Comparison of ENCODE assay signal across 21 cellular contexts in the genomic region with DNA sequence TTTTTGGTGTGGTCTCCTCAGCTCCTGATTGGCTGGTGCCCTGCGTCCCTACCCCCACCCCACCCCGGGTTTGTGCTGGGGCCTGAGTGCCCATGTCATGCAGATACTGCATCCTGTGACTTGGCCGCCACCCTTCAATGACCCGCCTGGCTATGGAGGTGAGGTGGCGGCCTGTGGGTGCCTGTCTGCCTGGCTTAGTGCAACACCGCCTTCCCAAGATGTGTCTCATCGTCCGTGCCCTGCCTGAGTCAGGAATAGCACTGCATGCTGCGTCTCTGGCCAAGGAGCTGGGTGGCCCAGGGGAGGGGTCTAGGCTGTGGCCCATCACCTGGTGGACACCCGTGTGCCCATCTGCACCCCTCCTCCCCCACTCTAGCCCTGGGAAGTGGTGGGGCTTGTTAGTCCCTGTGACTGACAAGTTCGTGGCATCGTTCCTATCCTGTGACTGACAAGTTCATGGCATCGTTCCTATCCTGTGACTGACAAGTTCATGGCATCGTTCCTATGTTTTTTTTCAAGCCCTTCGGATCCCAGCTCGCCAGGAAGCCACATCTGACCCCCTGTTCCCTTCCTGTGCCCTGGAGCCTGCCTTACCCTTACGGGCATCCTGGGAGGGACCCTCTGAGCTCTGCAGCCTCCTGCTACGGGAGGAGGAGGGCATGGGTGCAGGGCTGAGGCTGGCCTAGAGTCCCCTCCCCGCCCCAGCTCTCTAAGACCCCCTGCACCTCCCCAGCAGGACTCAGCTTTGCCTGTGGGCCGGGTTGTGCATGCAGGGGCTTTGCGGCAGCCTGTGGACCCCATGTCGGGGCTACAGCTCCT. TPM values are rescaled to one million over a fixed set of nuclear protein-coding genes. Genes with fewer than 3 reads are reported as not detected.
DNase-seq lines count a peak whose midpoint lies in the region; ATAC-seq, FAIRE-seq and TF ChIP-seq lines count a peak whose summit lies in the region.
"Had no signal": no experiment of that assay in that cellular context is flagged by ENCODE, and none has a peak within 500 bp of the region (broad histone marks: within the 10 kb centered on the region; RNA-seq: fewer than 3 reads in every experiment).

No MANE protein-coding gene starts in this region.

- H3K36me3 ChIP-seq in GM06990 (ENCODE audit: control insufficient read depth, insufficient read depth, low read length) = peaks cover 37% of the 10 kb centered on the region
- H3K36me3 ChIP-seq in K562 (ENCODE audit: control insufficient read depth, insufficient read depth, low read length) = peaks cover 94% of the 10 kb centered on the region; the same call in 2 of the 3 replicates
- peaks cover 19 to 21% (median 20%) of the 10 kb centered on the region in 3 donors for H3K36me3 ChIP-seq in skeletal muscle tissue (ENCODE audit: control insufficient read depth in 3 of 3, insufficient read depth in 3 of 3, low read length in 3 of 3)

- no peak overlapping the region for H3K4me3 Mint-ChIP-seq in T-cell
- H3K4me3 Mint-ChIP-seq: activated CD4-positive, alpha-beta memory T cell treated with anti-CD3 and anti-CD28 coated beads, Interleukin-2, amount 10 ng/mL, durations not matched to agents 7 days and 5 days; activated T-cell treated with anti-CD3 and anti-CD28 coated beads, Interleukin-2, amount 50 U/mL, for 4 hours; dendritic cell treated with granulocyte-macrophage colony-stimulating factor and Interleukin-4, amounts not matched to agents 40 ng/mL and 50 ng/mL, for 4 days; IgD-negative memory B cell had no signal

- DNase-seq in GM06990 (ENCODE audit: extremely low read depth, insufficient read length) = peak; percentile 5
- peak in 2 of 4 experiments; percentile 56 to 57 for DNase-seq in K562 (ENCODE audit: extremely low read depth in 1 of 4, low spot score in 3 of 4)
- DNase-seq in left ventricle myocardium superior = peak; percentile 80
- DNase-seq in NCI-H1694 (lab: John Stamatoyannopoulos, UW) = no peak
- no peak for DNase-seq in stimulated activated CD4-positive, alpha-beta T cell treated with anti-CD3 and anti-CD28 coated beads, Interleukin-12 subunit alpha, Interleukin-12 subunit beta, amount 100 ng/mL, for 4 hours
- no peak for DNase-seq in NCI-H2081 treated with DMSO at 0.1 percent for 48 hours (lab: John Stamatoyannopoulos, UW)
- no peak for DNase-seq in T-cell
- DNase-seq: activated CD4-positive, alpha-beta memory T cell treated with anti-CD3 and anti-CD28 coated beads, Interleukin-2, amount 10 ng/mL, durations not matched to agents 7 days and 5 days; activated T-cell treated with anti-CD3 and anti-CD28 coated beads, Interleukin-2, amount 50 U/mL, for 4 hours; NCI-H1930; NCI-H446 treated with DMSO at 0.1 percent for 48 hours; SHP77 treated with DMSO at 0.1 percent for 48 hours; stimulated activated CD4-positive, alpha-beta T cell treated with anti-CD3 and anti-CD28 coated beads, Interleukin-4, amount 100 ng/mL, for 4 hours had no signal

- H4K20me1 ChIP-seq in K562 (replicated peaks; ENCODE audit: control insufficient read depth, insufficient read depth, low read length) = peaks cover 64% of the 10 kb centered on the region

- no peaks in the 10 kb centered on the region for H3K9me3 ChIP-seq in K562 (replicated peaks; ENCODE audit: control insufficient read depth, insufficient read depth, low read depth, low read length)
- H3K9me3 ChIP-seq in skeletal muscle tissue (ENCODE audit: control insufficient read depth in 3 of 3, low read length in 3 of 3) = no peaks in the 10 kb centered on the region
- H3K9me3 ChIP-seq: gastroesophageal sphincter had no signal

- no peaks in the 10 kb centered on the region for H3K9me3 Mint-ChIP-seq in T-cell
- H3K9me3 Mint-ChIP-seq: activated CD4-positive, alpha-beta memory T cell treated with anti-CD3 and anti-CD28 coated beads, Interleukin-2, amount 10 ng/mL, durations not matched to agents 7 days and 5 days; activated naive CD4-positive, alpha-beta T cell treated with anti-CD3 and anti-CD28 coated beads, Interleukin-2, amount 50 U/mL, for 72 hours; activated T-cell treated with anti-CD3 and anti-CD28 coated beads, Interleukin-2, amount 50 U/mL, for 4 hours; dendritic cell treated with granulocyte-macrophage colony-stimulating factor and Interleukin-4, amounts not matched to agents 40 ng/mL and 50 ng/mL, for 4 days; IgD-negative memory B cell had no signal

- H3K27ac ChIP-seq in K562 (ENCODE audit: extremely low read depth, low read depth, low read length) (no peak overlapping the region), skeletal muscle tissue (ENCODE audit: low read depth, low read length) (peak overlapping the region; percentile 36)
- H3K27ac ChIP-seq: gastroesophageal sphincter, skin epidermis had no signal

- no peak overlapping the region; a peak in 1 of 4 replicates for H3K9ac ChIP-seq in K562 (ENCODE audit: insufficient read depth in 1 of 2, low read depth in 2 of 2, low read length in 2 of 2)
- H3K9ac ChIP-seq in skeletal muscle tissue (ENCODE audit: low read depth in 1 of 3, low read length in 3 of 3) = peak overlapping the region in 2 of 3 donors; percentile 14 to 68

- no peak for FAIRE-seq in K562 (lab: Jason Lieb, UNC)
- FAIRE-seq: GM12892 had no signal

- CTCF ChIA-PET in K562 (lab: Yijun Ruan, JAX; ENCODE audit: low intra/inter-chr PET ratio) (interaction anchor here (3.0 kb wide), 1 partner anchor 190 kb away, joined by 51 read pairs; no protein-coding TSS in a partner anchor), T-cell (lab: Charles Lee) (interaction anchor here (0.6 to 1.5 kb wide), 4 partner anchors 15 to 181 kb away, joined by 3 to 15 read pairs (median 5); no protein-coding TSS in a partner anchor)

- no peak overlapping the region for H3K4me3 ChIP-seq in GM06990 (replicated peaks; ENCODE audit: low read depth, low read length)
- no peak overlapping the region for H3K4me3 ChIP-seq in K562
- H3K4me3 ChIP-seq in skeletal muscle tissue (ENCODE audit: low read length in 3 of 3) = peak overlapping the region in 2 of 3 donors; percentile 35 to 43
- H3K4me3 ChIP-seq: gastroesophageal sphincter, skin epidermis had no signal

- no peak overlapping the region for H2AFZ ChIP-seq in K562 (ENCODE audit: low read depth, low read length)

- H3K27me3 ChIP-seq in GM06990 (replicated peaks; ENCODE audit: control insufficient read depth, insufficient read depth, low read length) (no peaks in the 10 kb centered on the region), K562 (ENCODE audit: control insufficient read depth in 2 of 2, insufficient read depth in 2 of 2, low read length in 2 of 2) (no peaks in the 10 kb centered on the region), skeletal muscle tissue (ENCODE audit: control insufficient read depth in 3 of 3, insufficient read depth in 3 of 3, low read length in 3 of 3) (no peaks in the 10 kb centered on the region)
- H3K27me3 ChIP-seq: gastroesophageal sphincter had no signal

- intact Hi-C loops in K562 (cut with micrococcal nuclease) = no loop called here
- intact Hi-C loops in left ventricle myocardium superior (cut with micrococcal nuclease) = no loop called here

- TF ChIP-seq EP300 in K562 (IDR thresholded peaks at IDR 0.05; ENCODE audit: low read length) = no peak

- BruUV-seq in K562 (replicated peaks; lab: Mats Ljungman, UMichigan) = no TSS peak

- H3K27me3 Mint-ChIP-seq in T-cell = no peaks in the 10 kb centered on the region
- H3K27me3 Mint-ChIP-seq: activated CD4-positive, alpha-beta memory T cell treated with anti-CD3 and anti-CD28 coated beads, Interleukin-2, amount 10 ng/mL, durations not matched to agents 7 days and 5 days; dendritic cell treated with granulocyte-macrophage colony-stimulating factor and Interleukin-4, amounts not matched to agents 40 ng/mL and 50 ng/mL, for 4 days; IgD-negative memory B cell had no signal

- H3K27ac Mint-ChIP-seq in T-cell = no peak overlapping the region
- H3K27ac Mint-ChIP-seq: activated CD4-positive, alpha-beta memory T cell treated with anti-CD3 and anti-CD28 coated beads, Interleukin-2, amount 10 ng/mL, durations not matched to agents 7 days and 5 days; activated naive CD4-positive, alpha-beta T cell treated with anti-CD3 and anti-CD28 coated beads, Interleukin-2, amount 50 U/mL, for 72 hours; dendritic cell treated with granulocyte-macrophage colony-stimulating factor and Interleukin-4, amounts not matched to agents 40 ng/mL and 50 ng/mL, for 4 days; IgD-negative memory B cell had no signal

- peaks cover 5% of the 10 kb centered on the region for H3K9me1 ChIP-seq in K562 (ENCODE audit: control insufficient read depth, insufficient read depth, low read length)

- no peak for TF ChIP-seq POLR2A in K562 (conservative IDR thresholded peaks at IDR 0.05)

- H3K4me2 ChIP-seq in K562 (ENCODE audit: insufficient read depth, low read length) = no peak overlapping the region

- POLR2A ChIA-PET in K562 (lab: Yijun Ruan, JAX) = interaction anchor here (0.6 to 4.2 kb wide), 7 partner anchors 10 to 628 kb away, joined by 3 to 14 read pairs (median 3); no protein-coding TSS in a partner anchor
- POLR2A ChIA-PET in T-cell (lab: Charles Lee) = no interaction called here

- no peak for TF ChIP-seq CTCF in GM06990 (IDR thresholded peaks at IDR 0.05; ENCODE audit: insufficient read depth, low read length, poor library complexity, severe bottlenecking)
- no peak for TF ChIP-seq CTCF in K562 (IDR thresholded peaks at IDR 0.05 in 2 of 3, conservative IDR thresholded peaks at IDR 0.05 in 1 of 3; ENCODE audit: insufficient read depth in 2 of 3, low read depth in 1 of 3, low read length in 3 of 3)

- H3K36me3 Mint-ChIP-seq in T-cell = peaks cover 25% of the 10 kb centered on the region
- H3K36me3 Mint-ChIP-seq: activated naive CD4-positive, alpha-beta T cell treated with anti-CD3 and anti-CD28 coated beads, Interleukin-2, amount 50 U/mL, for 72 hours had no signal

- H3K79me2 ChIP-seq in K562 (ENCODE audit: control insufficient read depth, insufficient read depth, low read length) = peaks cover 89% of the 10 kb centered on the region

- H3K4me1 ChIP-seq in K562 (replicated peaks in 1 of 2; ENCODE audit: control insufficient read depth in 2 of 2, insufficient read depth in 2 of 2, low read length in 2 of 2) (peaks cover 0 to 56% of the 10 kb centered on the region in 2 experiments; a peak in 2 of 5 replicates), skeletal muscle tissue (ENCODE audit: control insufficient read depth in 3 of 3, insufficient read depth in 3 of 3, low read length in 3 of 3) (peaks cover 33 to 61% (median 53%) of the 10 kb centered on the region in 3 donors)

- ATAC-seq in K562 (no peak), left ventricle myocardium superior (peak; percentile 67), T-cell (replicated peaks in 1 of 4) (no peak)
- ATAC-seq: activated naive CD4-positive, alpha-beta T cell treated with anti-CD3 and anti-CD28 coated beads, Interleukin-2, amount 50 U/mL, for 72 hours; activated T-cell treated with anti-CD3 and anti-CD28 coated beads, Interleukin-2, amount 50 U/mL, for 4 hours; gastroesophageal sphincter had no signal

- peaks cover 20 to 35% (median 25%) of the 10 kb centered on the region in 3 donors for H3K4me1 Mint-ChIP-seq in T-cell

- 87% methylated on average over 22 of the region's 22 CpGs for whole genome bisulfite sequencing in K562 (ENCODE audit: insufficient coverage, low coverage, missing lambda C conversion rate)

- TF ChIP-seq RAD21 in K562 (CRISPR knock-in tag; conservative IDR thresholded peaks at IDR 0.05 in 1 of 2, IDR thresholded peaks at IDR 0.05 in 1 of 2) = no peak

- in situ Hi-C loops in K562 (cut with MboI) = loop anchor here (5.0 kb wide), 1 partner anchor 190 kb away; no protein-coding TSS in a partner anchor

RNA-seq across cellular contexts. Expression of a gene that starts 7.5 kb away (rescaled TPM):
- total RNA-seq in K562 (2011; cell fraction: chromatin; rRNA removed; ENCODE audit: low replicate concordance) = 18.9 and 29.0 TPM in 2 replicates
- total RNA-seq in K562 (2011; cell fraction: nucleolus; rRNA removed) = 22.8 and 25.7 TPM in 2 replicates
- 14.8 and 16.0 TPM in 2 replicates for total RNA-seq in K562 (2011; cell fraction: nucleoplasm; rRNA removed)
- total RNA-seq in K562 (2014; rRNA removed) (65.2 and 66.8 TPM in 2 replicates), K562 (2014; rRNA removed; fragmentation: Illumina TruSeq; extraction: Trizol) (11.2 and 14.8 TPM in 2 replicates), K562 (2015; rRNA removed; fragmentation: Illumina TruSeq; extraction: Trizol) (18.5 and 20.3 TPM in 2 replicates), K562 (2021) (71.2 and 75.5 TPM in 2 replicates), left ventricle myocardium superior (69.9 TPM), skeletal muscle tissue (10.4 TPM), T-cell (10 to 100 TPM; 16.7 to 32.2 (median 26.7) TPM)
- polyA plus RNA-seq in K562 (2011; rRNA removed) (13.5 and 16.5 TPM in 2 replicates), K562 (2014; fragmentation: Illumina TruSeq; extraction: Trizol) (8.2 and 18.9 TPM in 2 replicates), K562 (2014; fragmentation: Nextera tagmentation; extraction: Ambion mirVana) (1 to 10 TPM; 1.2 to 1.8 TPM), K562 (2014; rRNA removed) (54.4 and 60.2 TPM in 2 replicates)
- polyA plus RNA-seq in K562 (2011; cell fraction: cytosol; rRNA removed) = 14.3 and 38.6 TPM in 2 replicates
- 10.2 and 19.3 TPM in 2 replicates for polyA plus RNA-seq in K562 (2011; cell fraction: nucleus; rRNA removed)
- 34.2 and 36.9 TPM in 2 replicates for polyA plus RNA-seq in K562 (2012)
- polyA minus RNA-seq in K562 (2011; rRNA and poly(A)+ RNA removed) = 16.0 and 22.8 TPM in 2 replicates
- 25.3 and 31.3 TPM in 2 replicates for polyA minus RNA-seq in K562 (2011; cell fraction: cytosol; rRNA and poly(A)+ RNA removed)
- polyA minus RNA-seq in K562 (2011; cell fraction: nucleus; rRNA and poly(A)+ RNA removed) = 3.8 and 5.3 TPM in 2 replicates

RNA-seq across cellular contexts. Expression of a gene that starts 26.6 kb away (rescaled TPM):
- total RNA-seq in K562 (2011; cell fraction: chromatin; rRNA removed; ENCODE audit: low replicate concordance) = 0.69 and 1.4 TPM in 2 replicates
- total RNA-seq in K562 (2011; cell fraction: nucleolus; rRNA removed) = 1.0 and 1.3 TPM in 2 replicates
- total RNA-seq in K562 (2011; cell fraction: nucleoplasm; rRNA removed) = 0.23 and 0.29 TPM in 2 replicates
- total RNA-seq in K562 (2014; rRNA removed) (0.78 and 1.0 TPM in 2 replicates), K562 (2014; rRNA removed; fragmentation: Illumina TruSeq; extraction: Trizol) (0.07 and 0.22 TPM in 2 replicates), K562 (2015; rRNA removed; fragmentation: Illumina TruSeq; extraction: Trizol) (0.49 and 0.51 TPM in 2 replicates), K562 (2021) (1.2 and 1.3 TPM in 2 replicates), left ventricle myocardium superior (26.5 TPM), skeletal muscle tissue (19.8 TPM), T-cell (100 to 1,000 TPM; 249 to 498 (median 304) TPM)
- polyA plus RNA-seq in K562 (2011; rRNA removed) (0.20 and 1.6 TPM in 2 replicates), K562 (2014; fragmentation: Illumina TruSeq; extraction: Trizol) (0.24 and 0.25 TPM in 2 replicates), K562 (2014; fragmentation: Nextera tagmentation; extraction: Ambion mirVana) (not detected), K562 (2014; rRNA removed) (0.57 and 0.60 TPM in 2 replicates)
- 0.33 and 1.3 TPM in 2 replicates for polyA plus RNA-seq in K562 (2011; cell fraction: cytosol; rRNA removed)
- 2.0 and 3.1 TPM in 2 replicates for polyA plus RNA-seq in K562 (2011; cell fraction: nucleus; rRNA removed)
- polyA plus RNA-seq in K562 (2012) = 0.77 and 5.1 TPM in 2 replicates
- 0.04 and 0.57 TPM in 2 replicates for polyA minus RNA-seq in K562 (2011; rRNA and poly(A)+ RNA removed)
- polyA minus RNA-seq in K562 (2011; cell fraction: cytosol; rRNA and poly(A)+ RNA removed) = 1.0 and 4.8 TPM in 2 replicates
- 0.27 and 1.8 TPM in 2 replicates for polyA minus RNA-seq in K562 (2011; cell fraction: nucleus; rRNA and poly(A)+ RNA removed)
- polyA plus RNA-seq: BJ had no signal

Comparison
In these comparisons a context has a peak if more than half of its experiments do, and no peak if none do; other contexts are left out.
1. DNase-seq: peak in GM06990 (single experiment) and left ventricle myocardium superior (single experiment); none in NCI-H1694 (single experiment), stimulated activated CD4-positive, alpha-beta T cell treated with anti-CD3 and anti-CD28 coated beads, Interleukin-12 subunit alpha, Interleukin-12 subunit beta, amount 100 ng/mL, for 4 hours (single experiment), NCI-H2081 treated with DMSO at 0.1 percent for 48 hours (single experiment) and T-cell (0 of 34).
2. H3K4me3 ChIP-seq: peak in skeletal muscle tissue (2 of 3); none in GM06990 (single experiment) and K562 (single experiment).
3. H3K9ac ChIP-seq: peak in skeletal muscle tissue (2 of 3); none in K562 (0 of 2).